Comparison of ENCODE assay signal across 13 cellular contexts in genomic region chr5:6328173-6328572, GRCh38. TPM values are rescaled to one million over a fixed set of nuclear protein-coding genes. Genes with fewer than 3 reads are reported as not detected.
A peak's percentile ranks its signal among the peaks of the same experiment; 100 is the strongest.
DNase-seq lines count a peak whose midpoint lies in the region; ATAC-seq and TF ChIP-seq lines count a peak whose summit lies in the region.
"Had no signal": no experiment of that assay in that cellular context is flagged by ENCODE, and none has a peak within 500 bp of the region (broad histone marks: within the 10 kb centered on the region; RNA-seq: fewer than 3 reads in every experiment).

No MANE protein-coding gene starts in this region.

- H3K4me2 ChIP-seq in Karpas-422 (ENCODE audit: low read depth, low read length, poor library complexity, severe bottlenecking): no peak overlapping the region
- H3K4me2 ChIP-seq: smooth muscle cell had no signal

- no peaks in the 10 kb centered on the region for H3K36me3 ChIP-seq in Karpas-422 (ENCODE audit: insufficient read depth, low read length)

- no peaks in the 10 kb centered on the region for H3K4me1 Mint-ChIP-seq in activated naive CD8-positive, alpha-beta T cell treated with anti-CD3 and anti-CD28 coated beads, Interleukin-2, amount 50 U/mL, for 24 hours
- H3K4me1 Mint-ChIP-seq: central memory CD8-positive, alpha-beta T cell had no signal

- DNase-seq in GM12865 (ENCODE audit: low read depth) (peak; percentile 24), Karpas-422 (peak; percentile 58), kidney tubule cell (ENCODE audit: low spot score) (peak; percentile 31), AG08395 (ENCODE audit: low spot score) (no peak), NCI-H1694 (lab: John Stamatoyannopoulos, UW) (no peak)
- peak; percentile 5 for DNase-seq in activated naive CD8-positive, alpha-beta T cell treated with anti-CD3 and anti-CD28 coated beads, Interleukin-2, amount 50 U/mL, for 24 hours
- DNase-seq: HCEC 1CT, NCI-H1436 treated with DMSO at 0.1 percent for 48 hours, substantia nigra had no signal

- H3K4me3 ChIP-seq in GM12865 (ENCODE audit: low read depth, low read length) (no peak overlapping the region), Karpas-422 (ENCODE audit: low read length) (no peak overlapping the region)
- H3K4me3 ChIP-seq: smooth muscle cell had no signal

- H4K20me1 ChIP-seq in Karpas-422 (ENCODE audit: insufficient read depth, low read depth, low read length): no peaks in the 10 kb centered on the region

- H3K4me1 ChIP-seq in Karpas-422 (ENCODE audit: low read length): no peaks in the 10 kb centered on the region

- H3K9me2 ChIP-seq in Karpas-422 (replicated peaks; ENCODE audit: insufficient read depth, low read length): no peaks in the 10 kb centered on the region

- H3K4me3 Mint-ChIP-seq in activated naive CD8-positive, alpha-beta T cell treated with anti-CD3 and anti-CD28 coated beads, Interleukin-2, amount 50 U/mL, for 24 hours: no peak overlapping the region
- H3K4me3 Mint-ChIP-seq: central memory CD8-positive, alpha-beta T cell had no signal

- TF ChIP-seq CTCF in GM12865 (IDR thresholded peaks at IDR 0.05; ENCODE audit: insufficient read depth, low read depth, low read length, missing control alignments): no peak

- no peak overlapping the region for H3K9ac ChIP-seq in Karpas-422 (ENCODE audit: low read length)

- H3K27ac ChIP-seq in Karpas-422 (ENCODE audit: low read length): no peak overlapping the region

- peaks cover 13% of the 10 kb centered on the region for H3K36me3 Mint-ChIP-seq in activated naive CD8-positive, alpha-beta T cell treated with anti-CD3 and anti-CD28 coated beads, Interleukin-2, amount 50 U/mL, for 24 hours (ENCODE audit: low read depth)

- H3K27me3 Mint-ChIP-seq in activated naive CD8-positive, alpha-beta T cell treated with anti-CD3 and anti-CD28 coated beads, Interleukin-2, amount 50 U/mL, for 24 hours: no peaks in the 10 kb centered on the region
- H3K27me3 Mint-ChIP-seq: central memory CD8-positive, alpha-beta T cell had no signal

- H3K27ac Mint-ChIP-seq in activated naive CD8-positive, alpha-beta T cell treated with anti-CD3 and anti-CD28 coated beads, Interleukin-2, amount 50 U/mL, for 24 hours: no peak overlapping the region

- H2AFZ ChIP-seq in Karpas-422 (ENCODE audit: low read length): no peak overlapping the region

- H3K9me3 Mint-ChIP-seq in activated naive CD8-positive, alpha-beta T cell treated with anti-CD3 and anti-CD28 coated beads, Interleukin-2, amount 50 U/mL, for 24 hours: peaks cover 20% of the 10 kb centered on the region

- H3K27me3 ChIP-seq in Karpas-422 (ENCODE audit: low read length): no peaks in the 10 kb centered on the region

- H3K9me3 ChIP-seq in Karpas-422 (ENCODE audit: low read length): no peaks in the 10 kb centered on the region

- H3K79me2 ChIP-seq in Karpas-422 (ENCODE audit: low read length): no peaks in the 10 kb centered on the region

- ATAC-seq in activated naive CD8-positive, alpha-beta T cell treated with anti-CD3 and anti-CD28 coated beads, Interleukin-2, amount 50 U/mL, for 24 hours: no peak
- no peak for ATAC-seq in GM21526 (IDR thresholded peaks at IDR 0.05; ENCODE audit: low FRiP score, unreplicated experiment)
- no peak for ATAC-seq in HG02870 (IDR thresholded peaks at IDR 0.05; ENCODE audit: unreplicated experiment)

RNA-seq across cellular contexts. Expression of gene MED10, which starts 50.2 kb away (rescaled TPM):
- 13.1 and 19.6 TPM in 2 replicates for total RNA-seq in Karpas-422 (2014; rRNA removed; shearing (Covaris generic); ENCODE audit: low replicate concordance)

Comparison
In these comparisons a context has a peak if more than half of its experiments do, and no peak if none do; other contexts are left out.
1. DNase-seq: peak in GM12865 (single experiment), Karpas-422 (single experiment), activated naive CD8-positive, alpha-beta T cell treated with anti-CD3 and anti-CD28 coated beads, Interleukin-2, amount 50 U/mL, for 24 hours (single experiment) and kidney tubule cell (single experiment); none in AG08395 (single experiment) and NCI-H1694 (single experiment).